ENCODE assay signal across 9 cellular contexts in genomic region chr5:60700347-60700815, GRCh38. TPM values are rescaled to one million over a fixed set of nuclear protein-coding genes. Genes with fewer than 3 reads are reported as not detected.
DNase-seq lines count a peak whose midpoint lies in the region; ATAC-seq, FAIRE-seq and TF ChIP-seq lines count a peak whose summit lies in the region.
"Had no signal": no experiment of that assay in that cellular context is flagged by ENCODE, and none has a peak within 500 bp of the region (broad histone marks: within the 10 kb centered on the region; RNA-seq: fewer than 3 reads in every experiment).

No MANE protein-coding gene starts in this region.

- no peaks in the 10 kb centered on the region for H4K20me1 ChIP-seq in GM12878 (ENCODE audit: control insufficient read depth, insufficient read depth)

- peak overlapping the region; percentile 94 for H3K9ac ChIP-seq in GM12878 (ENCODE audit: control insufficient read depth, insufficient read depth, low read length)
- H3K9ac ChIP-seq in kidney (ENCODE audit: low read length in 2 of 2): peak overlapping the region; percentile 86
- H3K9ac ChIP-seq in stomach smooth muscle (ENCODE audit: low read length in 2 of 2): peak overlapping the region; percentile 74 to 86

- peaks cover 3% of the 10 kb centered on the region for H3K9me3 Mint-ChIP-seq in activated CD4-positive, alpha-beta T cell treated with anti-CD3 and anti-CD28 coated beads, Interleukin-2, amount 10 ng/mL, durations not matched to agents 24 days and 14 days

- peaks cover 4% of the 10 kb centered on the region for H3K36me3 Mint-ChIP-seq in activated CD4-positive, alpha-beta T cell treated with anti-CD3 and anti-CD28 coated beads, Interleukin-2, amount 10 ng/mL, durations not matched to agents 24 days and 14 days (ENCODE audit: low read depth)

- TF ChIP-seq CTCF in GM12878 (IDR thresholded peaks at IDR 0.05 in 2 of 3, conservative IDR thresholded peaks at IDR 0.05 in 1 of 3; ENCODE audit: control insufficient read depth in 2 of 3, extremely low read depth in 1 of 3, insufficient read depth in 1 of 3, low read depth in 3 of 3, low read length in 3 of 3) (no peak), kidney (IDR thresholded peaks at IDR 0.05; ENCODE audit: borderline replicate concordance, extremely low read depth, insufficient read depth) (no peak)

- TF ChIP-seq RAD21 in GM12878 (IDR thresholded peaks at IDR 0.05; ENCODE audit: insufficient read depth, low read depth, low read length): no peak

- no peak for TF ChIP-seq EP300 in GM12878 (IDR thresholded peaks at IDR 0.05; ENCODE audit: borderline replicate concordance in 1 of 2, control insufficient read depth in 1 of 2, low read depth in 2 of 2, low read length in 2 of 2)

- H3K27me3 ChIP-seq in H7 (ENCODE audit: control insufficient read depth, insufficient read depth, low read length) (no peaks in the 10 kb centered on the region; the same call in 1 of the 2 replicates), GM12878 (replicated peaks in 1 of 2; ENCODE audit: control insufficient read depth in 2 of 2, insufficient read depth in 2 of 2, low read length in 1 of 2) (no peaks in the 10 kb centered on the region), stomach smooth muscle (ENCODE audit: control insufficient read depth in 1 of 2, insufficient read depth in 2 of 2, low read length in 2 of 2) (no peaks in the 10 kb centered on the region)

- H3K36me3 ChIP-seq in H7 (replicated peaks; ENCODE audit: control insufficient read depth, insufficient read depth, low read length) (no peaks in the 10 kb centered on the region; the same call in 1 of the 2 replicates), GM12878 (ENCODE audit: control insufficient read depth in 2 of 2, insufficient read depth in 2 of 2, low read length in 1 of 2) (peaks cover 0 to 2% of the 10 kb centered on the region in 2 experiments; a peak in 1 of 4 replicates), kidney (ENCODE audit: control insufficient read depth in 1 of 2, insufficient read depth in 2 of 2, low read length in 2 of 2) (no peaks in the 10 kb centered on the region), stomach smooth muscle (ENCODE audit: control insufficient read depth in 2 of 2, insufficient read depth in 2 of 2, low read length in 2 of 2) (no peaks in the 10 kb centered on the region)

- H3K79me2 ChIP-seq in GM12878 (ENCODE audit: control insufficient read depth, insufficient read depth, low read length): peaks cover 31% of the 10 kb centered on the region

- peaks cover 28% of the 10 kb centered on the region for H3K4me1 Mint-ChIP-seq in activated CD4-positive, alpha-beta T cell treated with anti-CD3 and anti-CD28 coated beads, Interleukin-2, amount 10 ng/mL, durations not matched to agents 24 days and 14 days

- intact Hi-C loops in activated CD4-positive, alpha-beta T cell treated with anti-CD3 and anti-CD28 coated beads, Interleukin-2, amount 10 ng/mL, durations not matched to agents 24 days and 14 days (cut with micrococcal nuclease): loop anchor here (1.0 to 5.0 kb wide), 3 partner anchors 246 to 632 kb away; partner anchors contain the start of genes SMIM15 and ZSWIM6
- intact Hi-C loops in GM12878 (cut with micrococcal nuclease; ENCODE audit: unreplicated experiment) (no loop called here), kidney (cut with DNase I) (no loop called here)

- RAD21 ChIA-PET in GM12878 (lab: Charles Lee; ENCODE audit: unreplicated experiment): interaction anchor here (1.0 to 2.0 kb wide), 3 partner anchors 17 to 23 kb away, joined by 3 to 6 read pairs (median 6); no protein-coding TSS in a partner anchor

- H3K27ac ChIP-seq in GM12878 (ENCODE audit: control insufficient read depth, insufficient read depth): peak overlapping the region; percentile 89
- H3K27ac ChIP-seq in kidney (ENCODE audit: low read depth in 2 of 2, low read length in 2 of 2): peak overlapping the region; percentile 51 to 61
- H3K27ac ChIP-seq in stomach smooth muscle (ENCODE audit: low read length): peak overlapping the region; percentile 74

- TSS peak; percentile 82 for BruUV-seq in GM12878 (replicated peaks; lab: Mats Ljungman, UMichigan)

- peak overlapping the region; percentile 91 for H3K4me3 Mint-ChIP-seq in activated CD4-positive, alpha-beta T cell treated with anti-CD3 and anti-CD28 coated beads, Interleukin-2, amount 10 ng/mL, durations not matched to agents 24 days and 14 days

- ATAC-seq in GM12878: peak; percentile 26

- H3K4me1 ChIP-seq in GM12878 (ENCODE audit: control insufficient read depth, insufficient read depth, low read length): no peaks in the 10 kb centered on the region
- peaks cover 0 to 5% of the 10 kb centered on the region in 2 donors for H3K4me1 ChIP-seq in kidney (ENCODE audit: control insufficient read depth in 1 of 2, insufficient read depth in 1 of 2, low read depth in 1 of 2, low read length in 2 of 2)
- H3K4me1 ChIP-seq in stomach smooth muscle (ENCODE audit: control insufficient read depth, insufficient read depth, low read length): peaks cover 15% of the 10 kb centered on the region

- 1% methylated on average over 19 of the region's 23 CpGs for WGBS in GM12878 (ENCODE audit: insufficient coverage, insufficient replicate concordance, low lambda C conversion rate, missing lambda C conversion rate)

- peak overlapping the region; percentile 93 for H3K27ac Mint-ChIP-seq in activated CD4-positive, alpha-beta T cell treated with anti-CD3 and anti-CD28 coated beads, Interleukin-2, amount 10 ng/mL, durations not matched to agents 24 days and 14 days

- no peak for DNase-seq in activated CD4-positive, alpha-beta T cell treated with anti-CD3 and anti-CD28 coated beads, Interleukin-2, amount 10 ng/mL, durations not matched to agents 24 days and 14 days
- DNase-seq in activated CD4-positive, alpha-beta T cell treated with anti-CD3 and anti-CD28 coated beads for 1 hour: no peak
- DNase-seq in H7 (no peak), LHCN-M2 (ENCODE audit: low read depth) (peak; percentile 27), GM12878 (ENCODE audit: low read depth, low spot score) (no peak), kidney (no peak), NCI-H2196 treated with DMSO at 0.1 percent for 48 hours (lab: John Stamatoyannopoulos, UW; ENCODE audit: unreplicated experiment) (no peak)

- H3K27me3 Mint-ChIP-seq in activated CD4-positive, alpha-beta T cell treated with anti-CD3 and anti-CD28 coated beads, Interleukin-2, amount 10 ng/mL, durations not matched to agents 24 days and 14 days: peaks cover 23% of the 10 kb centered on the region

- no peak for TF ChIP-seq POLR2A in GM12878 (IDR thresholded peaks at IDR 0.05; ENCODE audit: low read depth, low read length)

- H3K4me2 ChIP-seq in GM12878 (ENCODE audit: control insufficient read depth, insufficient read depth): peak overlapping the region; percentile 89

- H2AFZ ChIP-seq in GM12878 (ENCODE audit: control insufficient read depth, low read depth, low read length): peak overlapping the region; percentile 98

- CTCF ChIA-PET in GM12878 (lab: Yijun Ruan, JAX): interaction anchor here (1.0 to 6.9 kb wide), 8 partner anchors 10 to 125 kb away, joined by 3 to 99 read pairs (median 4); no protein-coding TSS in a partner anchor

- POLR2A ChIA-PET in GM12878 (lab: Charles Lee): interaction anchor here (0.6 to 2.2 kb wide), 3 partner anchors 9 to 17 kb away, joined by 3 to 8 read pairs (median 4); no protein-coding TSS in a partner anchor

- H3K9me3 ChIP-seq in GM12878 (replicated peaks; ENCODE audit: control insufficient read depth, insufficient read depth, low read length) (no peaks in the 10 kb centered on the region; the same call in 2 of the 3 replicates), kidney (ENCODE audit: control insufficient read depth in 1 of 2, low read length in 2 of 2) (no peaks in the 10 kb centered on the region), stomach smooth muscle (ENCODE audit: control insufficient read depth in 2 of 2, low read length in 2 of 2) (no peaks in the 10 kb centered on the region)

- FAIRE-seq in GM12878 (lab: Jason Lieb, UNC) (no peak), kidney (lab: Jason Lieb, UNC) (no peak)
- FAIRE-seq: islet of Langerhans had no signal

- H3K4me3 ChIP-seq in H7 (ENCODE audit: insufficient read depth, low read depth, low read length) (peak overlapping the region; percentile 88), GM12878 (peak overlapping the region; percentile 94), kidney (ENCODE audit: low read length in 2 of 2) (peak overlapping the region; percentile 95 to 96), stomach smooth muscle (ENCODE audit: low read length in 2 of 2) (peak overlapping the region; percentile 95 to 97)

- in situ Hi-C loops in GM12878 (cut with MboI): no loop called here

- SMC1A ChIA-PET in GM12878 (lab: Charles Lee; ENCODE audit: uncharacterized antibody, unreplicated experiment): interaction anchor here (0.9 to 3.2 kb wide), 8 partner anchors 9 to 181 kb away, joined by 3 to 19 read pairs (median 6); no protein-coding TSS in a partner anchor

TF ChIP-seq in GM12878, 131 proteins besides CTCF, POLR2A, EP300 and RAD21 (continues in another document):
- no peak for TF ChIP-seq NRF1 (conservative IDR thresholded peaks at IDR 0.05; ENCODE audit: low read depth, low read length)
- TF ChIP-seq IKZF2 (IDR thresholded peaks at IDR 0.05): peak in 1 of 2 experiments; percentile 9; a peak in 1 of 4 replicates
- no peak for TF ChIP-seq LARP7 (IDR thresholded peaks at IDR 0.05)
- no peak for TF ChIP-seq CREM (IDR thresholded peaks at IDR 0.05; ENCODE audit: low read depth)

RNA-seq across cellular contexts. Expression of gene DEPDC1B, which starts 0.4 kb away (rescaled TPM):
- 19.8 and 20.5 TPM in 2 replicates for total RNA-seq in activated CD4-positive, alpha-beta T cell treated with anti-CD3 and anti-CD28 coated beads, Interleukin-2, amount 10 ng/mL, durations not matched to agents 24 days and 14 days
- total RNA-seq in H7 (2014; rRNA removed; shearing (Covaris generic)): 38.7 and 43.4 TPM in 2 replicates
- 19.7 and 20.9 TPM in 2 replicates for total RNA-seq in LHCN-M2 (2014; rRNA removed)
- 3.8 TPM for polyA plus RNA-seq in LHCN-M2 (2012)
- 26.1 and 32.9 TPM in 2 replicates for total RNA-seq in GM12878 (2013; cell fraction: nucleolus; rRNA removed)
- 30.9 and 36.2 TPM in 2 replicates for total RNA-seq in GM12878 (2014; rRNA removed)
- total RNA-seq in GM12878 (2014; rRNA removed; fragmentation: Illumina TruSeq; extraction: Trizol): 33.0 and 35.3 TPM in 2 replicates
- 33.1 and 35.7 TPM in 2 replicates for total RNA-seq in GM12878 (2021)
- 8.2 TPM for polyA plus RNA-seq in GM12878 (2011; ENCODE audit: low read depth)
- 55.6 and 79.8 TPM in 2 replicates for polyA plus RNA-seq in GM12878 (2011; rRNA removed)
- 30.0 and 33.0 TPM in 2 replicates for polyA plus RNA-seq in GM12878 (2011; cell fraction: cytosol; rRNA removed)
- 33.6 and 33.7 TPM in 2 replicates for polyA plus RNA-seq in GM12878 (2011; cell fraction: nucleus; rRNA removed)
- polyA plus RNA-seq in GM12878 (2012): 11.3 and 15.1 TPM in 2 replicates
- 41.9 and 46.4 TPM in 2 replicates for polyA plus RNA-seq in GM12878 (2014; fragmentation: Illumina TruSeq; extraction: Trizol)
- polyA plus RNA-seq in GM12878 (2014; fragmentation: Nextera tagmentation; extraction: Ambion mirVana): 10 to 100 TPM; 29.7 to 30.1 TPM
- polyA plus RNA-seq in GM12878 (2014; rRNA removed): 28.0 and 35.2 TPM in 2 replicates
- 10 to 100 TPM; 56.0 to 56.5 TPM for polyA plus RNA-seq in GM12878 (2016; fragmentation: Nextera tagmentation; extraction: Ambion mirVana)
- 43.7 and 44.2 TPM in 2 replicates for polyA minus RNA-seq in GM12878 (2011; rRNA and poly(A)+ RNA removed)
- polyA minus RNA-seq in GM12878 (2011; cell fraction: cytosol; rRNA and poly(A)+ RNA removed): 15.2 and 16.5 TPM in 2 replicates
- polyA minus RNA-seq in GM12878 (2011; cell fraction: nucleus; rRNA and poly(A)+ RNA removed): 33.6 and 54.5 TPM in 2 replicates
- 0.50 TPM for total RNA-seq in kidney
- polyA plus RNA-seq in kidney (ENCODE audit: insufficient read depth, low read depth, low replicate concordance): 5.2 TPM

Comparison
In these comparisons a context has a peak if more than half of its experiments do, and no peak if none do; other contexts are left out.
1. RNA of gene DEPDC1B, which starts 0.4 kb away (total RNA-seq): 38.7 to 43.4 TPM in H7, 26.1 to 36.2 TPM in GM12878, 19.7 to 20.9 TPM in LHCN-M2 and 19.8 to 20.5 TPM in activated CD4-positive, alpha-beta T cell treated with anti-CD3 and anti-CD28 coated beads, Interleukin-2, amount 10 ng/mL, durations not matched to agents 24 days and 14 days; 0.50 TPM in kidney (single experiment); every median in the first group is over 10 times any median in the second.
2. Peak in every context shown above with its lines, with median percentiles within 50 percentile points of each other: H3K4me3 ChIP-seq, H3K27ac ChIP-seq and H3K9ac ChIP-seq.